In the genomic region with DNA sequence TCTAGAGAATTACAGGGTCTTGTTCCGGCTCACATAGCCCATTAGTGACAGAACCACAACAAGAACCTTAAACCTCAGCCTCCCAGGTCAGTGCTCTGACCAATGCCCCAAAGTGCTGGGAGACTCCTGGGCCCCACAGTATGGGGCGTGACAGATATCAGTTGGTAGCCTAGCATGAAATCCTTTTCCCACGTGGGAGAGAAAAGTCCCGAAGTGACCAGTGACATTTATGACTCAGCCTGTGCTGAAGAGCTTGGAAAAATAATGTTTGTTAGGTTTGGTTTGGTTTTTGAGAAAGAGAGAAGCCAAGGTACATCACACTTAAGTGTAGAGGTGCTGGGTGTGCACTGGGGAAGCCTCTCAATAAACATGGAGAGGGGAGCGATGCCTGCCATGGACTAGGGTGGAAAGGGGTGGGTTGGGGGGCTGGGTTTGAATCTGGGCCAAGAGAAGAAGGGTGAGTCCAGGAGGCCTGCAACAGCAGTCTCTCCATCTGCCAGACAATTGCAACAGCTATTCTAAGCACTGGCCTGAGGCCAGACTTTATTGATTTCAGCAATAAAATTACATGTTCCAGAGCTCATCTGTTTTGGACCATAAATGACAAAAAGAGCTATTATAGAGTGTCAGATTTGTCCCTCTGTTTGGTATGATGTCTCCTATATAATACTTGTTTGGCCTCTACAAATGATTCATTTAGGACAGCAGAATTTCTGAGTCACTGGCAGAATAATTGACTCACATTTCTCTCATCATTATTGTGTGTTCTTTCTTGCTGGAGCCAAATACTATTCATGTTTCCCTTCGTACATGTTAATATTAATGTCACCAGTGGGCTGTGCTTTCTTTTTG, we compare ENCODE assay signal across 11 cellular contexts. TPM values are rescaled to one million over a fixed set of nuclear protein-coding genes. Genes with fewer than 3 reads are reported as not detected.
DNase-seq lines count a peak whose midpoint lies in the region; TF ChIP-seq lines count a peak whose summit lies in the region.
"Had no signal": no experiment of that assay in that cellular context is flagged by ENCODE, and none has a peak within 500 bp of the region (broad histone marks: within the 10 kb centered on the region; RNA-seq: fewer than 3 reads in every experiment).

No MANE protein-coding gene starts in this region.

- CTCF ChIA-PET in GM10248 (lab: Yijun Ruan, JAX): interaction anchor here (1.3 kb wide), 1 partner anchor 12 kb away, joined by 4 read pairs; no protein-coding TSS in a partner anchor

- TF ChIP-seq CTCF in foreskin fibroblast (IDR thresholded peaks at IDR 0.05; ENCODE audit: low read depth, low read length): no peak
- TF ChIP-seq CTCF in GM10248 (IDR thresholded peaks at IDR 0.05; ENCODE audit: control extremely low read depth, extremely low read depth, low read depth, missing control alignments): no peak

- H3K4me3 ChIP-seq in foreskin fibroblast (ENCODE audit: low read depth in 1 of 2, low read length in 2 of 2): no peak overlapping the region
- H3K4me3 ChIP-seq: dorsolateral prefrontal cortex had no signal

- POLR2A ChIA-PET in GM10248 (lab: Yijun Ruan, JAX): no interaction called here

- DNase-seq in NCI-H82 (lab: John Stamatoyannopoulos, UW) (peak; percentile 50), NCI-H82 treated with DMSO at 0.1 percent for 48 hours (lab: John Stamatoyannopoulos, UW; ENCODE audit: unreplicated experiment) (no peak), RPMI7951 (ENCODE audit: low read depth) (peak; percentile 58), foreskin fibroblast (peak; percentile 30 to 68), stromal cell of bone marrow (ENCODE audit: low read depth) (peak; percentile 74), GM10248 (ENCODE audit: extremely low spot score) (no peak), inferior parietal cortex (ENCODE audit: extremely low spot score) (no peak)
- DNase-seq in effector CD4-positive, alpha-beta T cell: no peak
- DNase-seq: dorsolateral prefrontal cortex; stimulated activated CD4-positive, alpha-beta T cell treated with anti-CD3 and anti-CD28 coated beads, Interleukin-15, amount 100 ng/mL, for 24 hours had no signal

RNA-seq across cellular contexts. Expression of gene C2CD4A, which starts 43.4 kb away (rescaled TPM):
- total RNA-seq in RPMI7951 (2014; rRNA removed; shearing (Covaris generic)): not detected in 2 replicates
- total RNA-seq: H4 had no signal

RNA-seq across cellular contexts. Expression of gene VPS13C, which starts 50.0 kb away (rescaled TPM):
- total RNA-seq in RPMI7951 (2014; rRNA removed; shearing (Covaris generic)): 20.9 and 30.3 TPM in 2 replicates

RNA-seq across cellular contexts. Expression of gene C2CD4B, which starts 54.9 kb away (rescaled TPM):
- total RNA-seq in RPMI7951 (2014; rRNA removed; shearing (Covaris generic)): not detected in 2 replicates
- total RNA-seq: H4 had no signal

Comparison
In these comparisons a context has a peak if more than half of its experiments do, and no peak if none do; other contexts are left out.
1. DNase-seq: peak in NCI-H82 (single experiment), RPMI7951 (single experiment), foreskin fibroblast (2 of 2) and stromal cell of bone marrow (single experiment); none in NCI-H82 treated with DMSO at 0.1 percent for 48 hours (single experiment), GM10248 (single experiment), effector CD4-positive, alpha-beta T cell (single experiment) and inferior parietal cortex (single experiment).